Comparison of ENCODE assay signal across 1 cellular context in the genomic region with DNA sequence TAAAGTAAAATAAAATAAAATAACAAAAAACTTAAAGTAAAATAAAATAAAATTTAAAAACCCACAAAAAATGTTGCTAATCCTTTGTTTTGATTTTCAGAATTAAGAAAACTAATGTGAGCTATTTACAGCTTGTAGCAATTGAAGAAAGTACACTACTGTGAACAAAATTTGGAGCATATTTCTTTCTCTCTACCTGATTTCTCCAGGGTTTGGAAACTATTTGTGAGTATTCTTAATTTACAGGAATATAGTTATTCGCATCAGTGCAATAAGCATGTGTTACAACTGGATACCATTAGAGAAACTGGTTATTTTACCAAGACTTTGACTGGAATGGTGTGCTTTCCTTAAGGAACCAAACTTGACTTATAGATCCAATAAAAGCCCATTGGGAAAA.
TF ChIP-seq lines count a peak whose summit lies in the region.

No MANE protein-coding gene starts in this region.

TF ChIP-seq in HEK293, 187 proteins besides CTCF, POLR2A, EP300 and RAD21 (continued from another document):
- TF ChIP-seq ZNF184 (tag by site-specific recombination; IDR thresholded peaks at IDR 0.05): 0 out of 2 replicates have a peak, but pooled peaks have one; percentile 34
- TF ChIP-seq SP7 (tag by site-specific recombination; IDR thresholded peaks at IDR 0.05): no peak
- no peak for TF ChIP-seq ZNF146 (tag by site-specific recombination; IDR thresholded peaks at IDR 0.05)
- TF ChIP-seq ZSCAN30 (tag by site-specific recombination; IDR thresholded peaks at IDR 0.05): no peak
- TF ChIP-seq, protein P1, sequence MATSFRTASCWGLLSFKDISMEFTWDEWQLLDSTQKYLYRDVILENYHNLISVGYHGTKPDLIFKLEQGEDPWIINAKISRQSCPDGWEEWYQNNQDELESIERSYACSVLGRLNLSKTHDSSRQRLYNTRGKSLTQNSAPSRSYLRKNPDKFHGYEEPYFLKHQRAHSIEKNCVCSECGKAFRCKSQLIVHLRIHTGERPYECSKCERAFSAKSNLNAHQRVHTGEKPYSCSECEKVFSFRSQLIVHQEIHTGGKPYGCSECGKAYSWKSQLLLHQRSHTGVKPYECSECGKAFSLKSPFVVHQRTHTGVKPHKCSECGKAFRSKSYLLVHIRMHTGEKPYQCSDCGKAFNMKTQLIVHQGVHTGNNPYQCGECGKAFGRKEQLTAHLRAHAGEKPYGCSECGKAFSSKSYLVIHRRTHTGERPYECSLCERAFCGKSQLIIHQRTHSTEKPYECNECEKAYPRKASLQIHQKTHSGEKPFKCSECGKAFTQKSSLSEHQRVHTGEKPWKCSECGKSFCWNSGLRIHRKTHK (tag by site-specific recombination; IDR thresholded peaks at IDR 0.05): peak; percentile 44; the same call in 1 of the 2 replicates
- no peak for TF ChIP-seq ZNF777 (tag by site-specific recombination; IDR thresholded peaks at IDR 0.05; ENCODE audit: borderline replicate concordance)
- no peak for TF ChIP-seq ZNF701 (tag by site-specific recombination; IDR thresholded peaks at IDR 0.05)
- no peak for TF ChIP-seq ZNF571 (tag by site-specific recombination; IDR thresholded peaks at IDR 0.05)
- peak; percentile 48; the same call in 1 of the 2 replicates for TF ChIP-seq ZNF112 (tag by site-specific recombination; IDR thresholded peaks at IDR 0.05)
- TF ChIP-seq ZIC2 (tag by site-specific recombination; IDR thresholded peaks at IDR 0.05): no peak
